1 cellular context compared by ENCODE assay signal in genomic region chr17:41932821-41933389, GRCh38.
TF ChIP-seq lines count a peak whose summit lies in the region.

No MANE protein-coding gene starts in this region.

TF ChIP-seq in K562, 482 proteins besides CTCF, POLR2A, EP300 and RAD21 (continued from another document and continues in another):
- TF ChIP-seq TCF15 (CRISPR knock-in tag; IDR thresholded peaks at IDR 0.05), result no peak
- TF ChIP-seq, protein P1, sequence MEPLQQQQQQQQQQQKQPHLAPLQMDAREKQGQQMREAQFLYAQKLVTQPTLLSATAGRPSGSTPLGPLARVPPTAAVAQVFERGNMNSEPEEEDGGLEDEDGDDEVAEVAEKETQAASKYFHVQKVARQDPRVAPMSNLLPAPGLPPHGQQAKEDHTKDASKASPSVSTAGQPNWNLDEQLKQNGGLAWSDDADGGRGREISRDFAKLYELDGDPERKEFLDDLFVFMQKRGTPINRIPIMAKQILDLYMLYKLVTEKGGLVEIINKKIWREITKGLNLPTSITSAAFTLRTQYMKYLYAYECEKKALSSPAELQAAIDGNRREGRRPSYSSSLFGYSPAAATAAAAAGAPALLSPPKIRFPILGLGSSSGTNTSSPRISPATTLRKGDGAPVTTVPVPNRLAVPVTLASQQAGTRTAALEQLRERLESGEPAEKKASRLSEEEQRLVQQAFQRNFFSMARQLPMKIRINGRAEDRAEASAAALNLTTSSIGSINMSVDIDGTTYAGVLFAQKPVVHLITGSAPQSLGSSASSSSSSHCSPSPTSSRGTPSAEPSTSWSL (CRISPR knock-in tag; IDR thresholded peaks at IDR 0.05; ENCODE audit: borderline replicate concordance), result no peak
- no peak for TF ChIP-seq KDM1A (IDR thresholded peaks at IDR 0.05)
- TF ChIP-seq ZNF277 (CRISPR knock-in tag; IDR thresholded peaks at IDR 0.05; ENCODE audit: borderline replicate concordance), result no peak
- TF ChIP-seq, protein P2, sequence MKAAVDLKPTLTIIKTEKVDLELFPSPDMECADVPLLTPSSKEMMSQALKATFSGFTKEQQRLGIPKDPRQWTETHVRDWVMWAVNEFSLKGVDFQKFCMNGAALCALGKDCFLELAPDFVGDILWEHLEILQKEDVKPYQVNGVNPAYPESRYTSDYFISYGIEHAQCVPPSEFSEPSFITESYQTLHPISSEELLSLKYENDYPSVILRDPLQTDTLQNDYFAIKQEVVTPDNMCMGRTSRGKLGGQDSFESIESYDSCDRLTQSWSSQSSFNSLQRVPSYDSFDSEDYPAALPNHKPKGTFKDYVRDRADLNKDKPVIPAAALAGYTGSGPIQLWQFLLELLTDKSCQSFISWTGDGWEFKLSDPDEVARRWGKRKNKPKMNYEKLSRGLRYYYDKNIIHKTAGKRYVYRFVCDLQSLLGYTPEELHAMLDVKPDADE (conservative IDR thresholded peaks at IDR 0.05; ENCODE audit: control insufficient read depth, low read depth, low read length), result no peak
- no peak for TF ChIP-seq CREBBP (IDR thresholded peaks at IDR 0.05; ENCODE audit: low read depth, low read length)
- TF ChIP-seq ELF1 (tag; IDR thresholded peaks at IDR 0.05), result 0 out of 2 replicates have a peak, but pooled peaks have one; percentile 40
- TF ChIP-seq UBTF (IDR thresholded peaks at IDR 0.05; ENCODE audit: borderline replicate concordance in 1 of 2, low read depth in 2 of 2, low read length in 2 of 2), result no peak
- TF ChIP-seq, protein P3, sequence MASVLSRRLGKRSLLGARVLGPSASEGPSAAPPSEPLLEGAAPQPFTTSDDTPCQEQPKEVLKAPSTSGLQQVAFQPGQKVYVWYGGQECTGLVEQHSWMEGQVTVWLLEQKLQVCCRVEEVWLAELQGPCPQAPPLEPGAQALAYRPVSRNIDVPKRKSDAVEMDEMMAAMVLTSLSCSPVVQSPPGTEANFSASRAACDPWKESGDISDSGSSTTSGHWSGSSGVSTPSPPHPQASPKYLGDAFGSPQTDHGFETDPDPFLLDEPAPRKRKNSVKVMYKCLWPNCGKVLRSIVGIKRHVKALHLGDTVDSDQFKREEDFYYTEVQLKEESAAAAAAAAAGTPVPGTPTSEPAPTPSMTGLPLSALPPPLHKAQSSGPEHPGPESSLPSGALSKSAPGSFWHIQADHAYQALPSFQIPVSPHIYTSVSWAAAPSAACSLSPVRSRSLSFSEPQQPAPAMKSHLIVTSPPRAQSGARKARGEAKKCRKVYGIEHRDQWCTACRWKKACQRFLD (CRISPR knock-in tag; IDR thresholded peaks at IDR 0.05), result no peak
- no peak for TF ChIP-seq NCOA4 (IDR thresholded peaks at IDR 0.05; ENCODE audit: partially characterized antibody)
- no peak for TF ChIP-seq E2F1 (CRISPR knock-in tag; IDR thresholded peaks at IDR 0.05)
- TF ChIP-seq FUS (optimal IDR thresholded peaks at IDR 0.05; ENCODE audit: low read depth, low read length), result no peak
- TF ChIP-seq MEF2D (tag; conservative IDR thresholded peaks at IDR 0.05; ENCODE audit: low read depth), result no peak
- TF ChIP-seq NR4A1 (CRISPR knock-in tag; IDR thresholded peaks at IDR 0.05), result no peak
- TF ChIP-seq NR4A1 (tag; IDR thresholded peaks at IDR 0.05), result no peak
- no peak for TF ChIP-seq ZNF133 (CRISPR knock-in tag; IDR thresholded peaks at IDR 0.05)
- TF ChIP-seq ZNF75A (CRISPR knock-in tag; IDR thresholded peaks at IDR 0.05), result no peak
- no peak for TF ChIP-seq ZFP36 (IDR thresholded peaks at IDR 0.05; ENCODE audit: low read depth, low read length, partially characterized antibody)
- no peak for TF ChIP-seq ZMIZ1 (IDR thresholded peaks at IDR 0.05; ENCODE audit: low read depth in 2 of 2, low read length in 2 of 2)
- TF ChIP-seq MCM5 (IDR thresholded peaks at IDR 0.05; ENCODE audit: low read depth), result no peak
- TF ChIP-seq, protein P4, sequence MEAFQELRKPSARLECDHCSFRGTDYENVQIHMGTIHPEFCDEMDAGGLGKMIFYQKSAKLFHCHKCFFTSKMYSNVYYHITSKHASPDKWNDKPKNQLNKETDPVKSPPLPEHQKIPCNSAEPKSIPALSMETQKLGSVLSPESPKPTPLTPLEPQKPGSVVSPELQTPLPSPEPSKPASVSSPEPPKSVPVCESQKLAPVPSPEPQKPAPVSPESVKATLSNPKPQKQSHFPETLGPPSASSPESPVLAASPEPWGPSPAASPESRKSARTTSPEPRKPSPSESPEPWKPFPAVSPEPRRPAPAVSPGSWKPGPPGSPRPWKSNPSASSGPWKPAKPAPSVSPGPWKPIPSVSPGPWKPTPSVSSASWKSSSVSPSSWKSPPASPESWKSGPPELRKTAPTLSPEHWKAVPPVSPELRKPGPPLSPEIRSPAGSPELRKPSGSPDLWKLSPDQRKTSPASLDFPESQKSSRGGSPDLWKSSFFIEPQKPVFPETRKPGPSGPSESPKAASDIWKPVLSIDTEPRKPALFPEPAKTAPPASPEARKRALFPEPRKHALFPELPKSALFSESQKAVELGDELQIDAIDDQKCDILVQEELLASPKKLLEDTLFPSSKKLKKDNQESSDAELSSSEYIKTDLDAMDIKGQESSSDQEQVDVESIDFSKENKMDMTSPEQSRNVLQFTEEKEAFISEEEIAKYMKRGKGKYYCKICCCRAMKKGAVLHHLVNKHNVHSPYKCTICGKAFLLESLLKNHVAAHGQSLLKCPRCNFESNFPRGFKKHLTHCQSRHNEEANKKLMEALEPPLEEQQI (IDR thresholded peaks at IDR 0.05), result no peak
- peak; percentile 14; the same call in 1 of the 2 replicates for TF ChIP-seq VEZF1 (CRISPR knock-in tag; IDR thresholded peaks at IDR 0.05)
- TF ChIP-seq E2F3 (CRISPR knock-in tag; IDR thresholded peaks at IDR 0.05), result no peak
- TF ChIP-seq, protein P5, sequence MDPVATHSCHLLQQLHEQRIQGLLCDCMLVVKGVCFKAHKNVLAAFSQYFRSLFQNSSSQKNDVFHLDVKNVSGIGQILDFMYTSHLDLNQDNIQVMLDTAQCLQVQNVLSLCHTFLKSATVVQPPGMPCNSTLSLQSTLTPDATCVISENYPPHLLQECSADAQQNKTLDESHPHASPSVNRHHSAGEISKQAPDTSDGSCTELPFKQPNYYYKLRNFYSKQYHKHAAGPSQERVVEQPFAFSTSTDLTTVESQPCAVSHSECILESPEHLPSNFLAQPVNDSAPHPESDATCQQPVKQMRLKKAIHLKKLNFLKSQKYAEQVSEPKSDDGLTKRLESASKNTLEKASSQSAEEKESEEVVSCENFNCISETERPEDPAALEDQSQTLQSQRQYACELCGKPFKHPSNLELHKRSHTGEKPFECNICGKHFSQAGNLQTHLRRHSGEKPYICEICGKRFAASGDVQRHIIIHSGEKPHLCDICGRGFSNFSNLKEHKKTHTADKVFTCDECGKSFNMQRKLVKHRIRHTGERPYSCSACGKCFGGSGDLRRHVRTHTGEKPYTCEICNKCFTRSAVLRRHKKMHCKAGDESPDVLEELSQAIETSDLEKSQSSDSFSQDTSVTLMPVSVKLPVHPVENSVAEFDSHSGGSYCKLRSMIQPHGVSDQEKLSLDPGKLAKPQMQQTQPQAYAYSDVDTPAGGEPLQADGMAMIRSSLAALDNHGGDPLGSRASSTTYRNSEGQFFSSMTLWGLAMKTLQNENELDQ (CRISPR knock-in tag; IDR thresholded peaks at IDR 0.05; ENCODE audit: borderline replicate concordance), result no peak
- TF ChIP-seq BRF1 (IDR thresholded peaks at IDR 0.05; ENCODE audit: borderline replicate concordance, extremely low read depth, insufficient read length), result no peak
- no peak for TF ChIP-seq CCAR2 (IDR thresholded peaks at IDR 0.05; ENCODE audit: low read depth, low read length)
- peak; percentile 44; the same call in 1 of the 2 replicates for TF ChIP-seq SPI1 (IDR thresholded peaks at IDR 0.05; ENCODE audit: borderline replicate concordance, low read depth, low read length)
- TF ChIP-seq CTBP1 (IDR thresholded peaks at IDR 0.05; ENCODE audit: borderline replicate concordance), result 0 out of 2 replicates have a peak, but pooled peaks have one; percentile 32
